In the genomic region with DNA sequence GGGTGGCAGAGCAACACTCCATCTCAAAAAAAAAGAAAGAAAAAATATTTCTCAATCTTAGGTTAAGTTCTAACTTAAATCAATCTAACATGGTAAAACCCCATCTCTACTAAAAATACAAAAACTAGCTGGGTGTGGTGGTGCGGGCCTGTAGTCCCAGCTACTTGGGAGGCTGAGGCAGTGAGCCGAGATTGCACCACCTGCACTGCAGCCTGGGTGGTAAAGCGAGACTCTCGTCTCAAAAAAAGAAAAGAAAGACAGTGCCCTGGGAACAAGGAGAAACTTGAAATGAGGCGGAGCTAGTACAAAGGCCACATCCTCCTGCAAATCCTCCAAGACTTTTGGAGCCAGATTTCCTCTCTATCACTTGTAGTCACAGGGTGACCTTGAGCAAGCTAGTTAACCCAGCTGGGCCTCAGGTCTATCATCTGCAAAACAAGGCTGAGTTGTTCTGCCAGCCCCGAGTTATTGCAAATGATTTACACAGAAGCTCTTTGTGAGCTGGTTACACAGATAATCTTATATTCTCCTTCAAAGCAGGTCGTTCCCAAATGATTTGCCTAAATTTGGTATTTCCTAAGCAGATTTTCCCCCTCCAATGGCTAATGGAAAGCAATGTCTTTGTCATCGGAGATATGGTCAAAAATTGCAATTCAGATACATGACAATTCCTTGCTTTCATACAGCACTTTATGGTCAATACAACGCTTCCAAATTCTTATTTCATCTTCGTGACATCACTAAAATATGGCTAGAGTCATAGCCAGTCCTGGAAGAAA, we compare ENCODE assay signal across 1 cellular context.
TF ChIP-seq lines count a peak whose summit lies in the region.

No MANE protein-coding gene starts in this region.

TF ChIP-seq in HepG2, 621 proteins besides CTCF, POLR2A, EP300 and RAD21 (continued from another document and continues in another):
- TF ChIP-seq, protein P1, sequence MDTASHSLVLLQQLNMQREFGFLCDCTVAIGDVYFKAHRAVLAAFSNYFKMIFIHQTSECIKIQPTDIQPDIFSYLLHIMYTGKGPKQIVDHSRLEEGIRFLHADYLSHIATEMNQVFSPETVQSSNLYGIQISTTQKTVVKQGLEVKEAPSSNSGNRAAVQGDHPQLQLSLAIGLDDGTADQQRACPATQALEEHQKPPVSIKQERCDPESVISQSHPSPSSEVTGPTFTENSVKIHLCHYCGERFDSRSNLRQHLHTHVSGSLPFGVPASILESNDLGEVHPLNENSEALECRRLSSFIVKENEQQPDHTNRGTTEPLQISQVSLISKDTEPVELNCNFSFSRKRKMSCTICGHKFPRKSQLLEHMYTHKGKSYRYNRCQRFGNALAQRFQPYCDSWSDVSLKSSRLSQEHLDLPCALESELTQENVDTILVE (CRISPR knock-in tag; IDR thresholded peaks at IDR 0.05): peak; percentile 64; the same call in 1 of the 2 replicates
- TF ChIP-seq ZBTB8A (CRISPR knock-in tag; IDR thresholded peaks at IDR 0.05; ENCODE audit: borderline replicate concordance, low read depth) (no peak), ZBTB3 (CRISPR knock-in tag; IDR thresholded peaks at IDR 0.05; ENCODE audit: borderline replicate concordance, low read depth) (peak; percentile 63; the same call in 1 of the 2 replicates), HDAC2 (CRISPR knock-in tag; IDR thresholded peaks at IDR 0.05) (peak; percentile 50; the same call in 1 of the 2 replicates), ZEB1 (IDR thresholded peaks at IDR 0.05; ENCODE audit: insufficient replicate concordance, low read depth) (no peak), ZSCAN25 (CRISPR knock-in tag; IDR thresholded peaks at IDR 0.05) (no peak), ZFP1 (CRISPR knock-in tag; IDR thresholded peaks at IDR 0.05) (no peak), ZNF501 (CRISPR knock-in tag; IDR thresholded peaks at IDR 0.05) (no peak), EED (CRISPR knock-in tag; IDR thresholded peaks at IDR 0.05) (no peak), ZNF772 (CRISPR knock-in tag; IDR thresholded peaks at IDR 0.05) (no peak), FOXA1 (IDR thresholded peaks at IDR 0.05) (no peak), FOXA1 (CRISPR knock-in tag; IDR thresholded peaks at IDR 0.05) (no peak), SOX13 (IDR thresholded peaks at IDR 0.05) (no peak), SOX13 (CRISPR knock-in tag; conservative IDR thresholded peaks at IDR 0.05 in 1 of 2, IDR thresholded peaks at IDR 0.05 in 1 of 2) (peak in 1 of 2 experiments; percentile 68; a peak in 1 of 4 replicates), SUZ12 (IDR thresholded peaks at IDR 0.05; ENCODE audit: low read depth, low read length) (no peak), ZNF678 (CRISPR knock-in tag; IDR thresholded peaks at IDR 0.05) (no peak), SOX6 (IDR thresholded peaks at IDR 0.05) (no peak), SOX6 (CRISPR knock-in tag; IDR thresholded peaks at IDR 0.05) (peak; percentile 73), CREB1 (IDR thresholded peaks at IDR 0.05) (peak; percentile 44; the same call in 1 of the 2 replicates), CREB1 (CRISPR knock-in tag; IDR thresholded peaks at IDR 0.05) (no peak), ZNF143 (CRISPR knock-in tag; IDR thresholded peaks at IDR 0.05) (no peak), LCORL (IDR thresholded peaks at IDR 0.05) (no peak), LCORL (CRISPR knock-in tag; IDR thresholded peaks at IDR 0.05) (0 out of 2 replicates have a peak, but pooled peaks have one; percentile 18), ZNF674 (CRISPR knock-in tag; IDR thresholded peaks at IDR 0.05; ENCODE audit: low read depth) (no peak), ZBTB7B (CRISPR knock-in tag; IDR thresholded peaks at IDR 0.05) (no peak), ZNF7 (CRISPR knock-in tag; IDR thresholded peaks at IDR 0.05) (no peak), NCOA1 (CRISPR knock-in tag; IDR thresholded peaks at IDR 0.05) (no peak), RFX1 (IDR thresholded peaks at IDR 0.05) (no peak), REPIN1 (CRISPR knock-in tag; IDR thresholded peaks at IDR 0.05; ENCODE audit: borderline replicate concordance, low read depth) (no peak), ARNT2 (CRISPR knock-in tag; IDR thresholded peaks at IDR 0.05; ENCODE audit: low read depth) (no peak), KLF16 (CRISPR knock-in tag; IDR thresholded peaks at IDR 0.05) (peak in 1 of 2 experiments; percentile 42; a peak in 1 of 4 replicates), SETDB1 (CRISPR knock-in tag; IDR thresholded peaks at IDR 0.05; ENCODE audit: borderline replicate concordance) (no peak), ZNF496 (CRISPR knock-in tag; IDR thresholded peaks at IDR 0.05; ENCODE audit: insufficient replicate concordance) (no peak), HNF4A (CRISPR knock-in tag; IDR thresholded peaks at IDR 0.05) (peak; percentile 49; the same call in 1 of the 2 replicates), ELF3 (CRISPR knock-in tag; IDR thresholded peaks at IDR 0.05) (peak; percentile 21; the same call in 1 of the 2 replicates), ZSCAN21 (CRISPR knock-in tag; IDR thresholded peaks at IDR 0.05; ENCODE audit: borderline replicate concordance) (no peak)
- TF ChIP-seq, protein P2, sequence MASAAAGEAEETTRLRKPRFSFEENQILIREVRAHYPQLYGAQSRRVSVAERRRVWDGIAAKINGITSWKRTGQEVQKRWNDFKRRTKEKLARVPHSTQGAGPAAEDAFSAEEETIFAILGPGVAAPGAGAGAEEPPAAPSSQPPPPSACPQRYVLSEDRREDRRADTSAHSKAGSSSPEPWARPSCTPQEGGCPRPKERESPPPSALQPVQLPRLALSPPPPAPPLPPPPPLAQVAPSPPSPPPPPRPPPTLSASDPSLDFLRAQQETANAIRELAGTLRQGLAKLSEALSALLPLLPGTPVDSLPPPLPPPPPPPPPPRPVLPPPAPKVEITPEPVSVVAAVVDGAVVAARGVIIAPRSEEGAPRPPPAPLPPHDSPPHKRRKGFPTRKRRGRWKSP (CRISPR knock-in tag; IDR thresholded peaks at IDR 0.05): 0 out of 2 replicates have a peak, but pooled peaks have one; percentile 27
- TF ChIP-seq, protein P3, sequence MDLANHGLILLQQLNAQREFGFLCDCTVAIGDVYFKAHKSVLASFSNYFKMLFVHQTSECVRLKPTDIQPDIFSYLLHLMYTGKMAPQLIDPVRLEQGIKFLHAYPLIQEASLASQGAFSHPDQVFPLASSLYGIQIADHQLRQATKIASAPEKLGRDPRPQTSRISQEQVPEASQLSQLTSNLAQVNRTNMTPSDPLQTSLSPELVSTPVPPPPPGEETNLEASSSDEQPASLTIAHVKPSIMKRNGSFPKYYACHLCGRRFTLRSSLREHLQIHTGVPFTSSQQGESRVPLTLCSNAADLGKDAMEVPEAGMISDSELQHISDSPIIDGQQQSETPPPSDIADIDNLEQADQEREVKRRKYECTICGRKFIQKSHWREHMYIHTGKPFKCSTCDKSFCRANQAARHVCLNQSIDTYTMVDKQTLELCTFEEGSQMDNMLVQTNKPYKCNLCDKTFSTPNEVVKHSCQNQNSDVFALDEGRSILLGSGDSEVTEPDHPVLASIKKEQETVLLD (CRISPR knock-in tag; IDR thresholded peaks at IDR 0.05; ENCODE audit: low read depth): no peak
- TF ChIP-seq, protein P4, sequence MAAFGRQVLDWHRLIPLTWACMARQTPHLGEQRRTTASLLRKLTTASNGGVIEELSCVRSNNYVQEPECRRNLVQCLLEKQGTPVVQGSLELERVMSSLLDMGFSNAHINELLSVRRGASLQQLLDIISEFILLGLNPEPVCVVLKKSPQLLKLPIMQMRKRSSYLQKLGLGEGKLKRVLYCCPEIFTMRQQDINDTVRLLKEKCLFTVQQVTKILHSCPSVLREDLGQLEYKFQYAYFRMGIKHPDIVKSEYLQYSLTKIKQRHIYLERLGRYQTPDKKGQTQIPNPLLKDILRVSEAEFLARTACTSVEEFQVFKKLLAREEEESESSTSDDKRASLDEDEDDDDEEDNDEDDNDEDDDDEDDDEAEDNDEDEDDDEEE (CRISPR knock-in tag; IDR thresholded peaks at IDR 0.05): no peak
- TF ChIP-seq, protein P5, sequence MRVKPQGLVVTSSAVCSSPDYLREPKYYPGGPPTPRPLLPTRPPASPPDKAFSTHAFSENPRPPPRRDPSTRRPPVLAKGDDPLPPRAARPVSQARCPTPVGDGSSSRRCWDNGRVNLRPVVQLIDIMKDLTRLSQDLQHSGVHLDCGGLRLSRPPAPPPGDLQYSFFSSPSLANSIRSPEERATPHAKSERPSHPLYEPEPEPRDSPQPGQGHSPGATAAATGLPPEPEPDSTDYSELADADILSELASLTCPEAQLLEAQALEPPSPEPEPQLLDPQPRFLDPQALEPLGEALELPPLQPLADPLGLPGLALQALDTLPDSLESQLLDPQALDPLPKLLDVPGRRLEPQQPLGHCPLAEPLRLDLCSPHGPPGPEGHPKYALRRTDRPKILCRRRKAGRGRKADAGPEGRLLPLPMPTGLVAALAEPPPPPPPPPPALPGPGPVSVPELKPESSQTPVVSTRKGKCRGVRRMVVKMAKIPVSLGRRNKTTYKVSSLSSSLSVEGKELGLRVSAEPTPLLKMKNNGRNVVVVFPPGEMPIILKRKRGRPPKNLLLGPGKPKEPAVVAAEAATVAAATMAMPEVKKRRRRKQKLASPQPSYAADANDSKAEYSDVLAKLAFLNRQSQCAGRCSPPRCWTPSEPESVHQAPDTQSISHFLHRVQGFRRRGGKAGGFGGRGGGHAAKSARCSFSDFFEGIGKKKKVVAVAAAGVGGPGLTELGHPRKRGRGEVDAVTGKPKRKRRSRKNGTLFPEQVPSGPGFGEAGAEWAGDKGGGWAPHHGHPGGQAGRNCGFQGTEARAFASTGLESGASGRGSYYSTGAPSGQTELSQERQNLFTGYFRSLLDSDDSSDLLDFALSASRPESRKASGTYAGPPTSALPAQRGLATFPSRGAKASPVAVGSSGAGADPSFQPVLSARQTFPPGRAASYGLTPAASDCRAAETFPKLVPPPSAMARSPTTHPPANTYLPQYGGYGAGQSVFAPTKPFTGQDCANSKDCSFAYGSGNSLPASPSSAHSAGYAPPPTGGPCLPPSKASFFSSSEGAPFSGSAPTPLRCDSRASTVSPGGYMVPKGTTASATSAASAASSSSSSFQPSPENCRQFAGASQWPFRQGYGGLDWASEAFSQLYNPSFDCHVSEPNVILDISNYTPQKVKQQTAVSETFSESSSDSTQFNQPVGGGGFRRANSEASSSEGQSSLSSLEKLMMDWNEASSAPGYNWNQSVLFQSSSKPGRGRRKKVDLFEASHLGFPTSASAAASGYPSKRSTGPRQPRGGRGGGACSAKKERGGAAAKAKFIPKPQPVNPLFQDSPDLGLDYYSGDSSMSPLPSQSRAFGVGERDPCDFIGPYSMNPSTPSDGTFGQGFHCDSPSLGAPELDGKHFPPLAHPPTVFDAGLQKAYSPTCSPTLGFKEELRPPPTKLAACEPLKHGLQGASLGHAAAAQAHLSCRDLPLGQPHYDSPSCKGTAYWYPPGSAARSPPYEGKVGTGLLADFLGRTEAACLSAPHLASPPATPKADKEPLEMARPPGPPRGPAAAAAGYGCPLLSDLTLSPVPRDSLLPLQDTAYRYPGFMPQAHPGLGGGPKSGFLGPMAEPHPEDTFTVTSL (CRISPR knock-in tag; IDR thresholded peaks at IDR 0.05; ENCODE audit: borderline replicate concordance): no peak
- TF ChIP-seq, protein P6, sequence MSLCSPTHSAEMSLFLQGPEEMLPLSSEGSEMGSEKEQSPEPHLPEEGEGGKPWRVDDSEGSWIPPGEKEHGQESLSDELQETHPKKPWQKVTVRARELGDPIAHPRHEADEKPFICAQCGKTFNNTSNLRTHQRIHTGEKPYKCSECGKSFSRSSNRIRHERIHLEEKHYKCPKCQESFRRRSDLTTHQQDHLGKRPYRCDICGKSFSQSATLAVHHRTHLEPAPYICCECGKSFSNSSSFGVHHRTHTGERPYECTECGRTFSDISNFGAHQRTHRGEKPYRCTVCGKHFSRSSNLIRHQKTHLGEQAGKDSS (CRISPR knock-in tag; IDR thresholded peaks at IDR 0.05; ENCODE audit: borderline replicate concordance, low read depth): no peak
- TF ChIP-seq, protein P7, sequence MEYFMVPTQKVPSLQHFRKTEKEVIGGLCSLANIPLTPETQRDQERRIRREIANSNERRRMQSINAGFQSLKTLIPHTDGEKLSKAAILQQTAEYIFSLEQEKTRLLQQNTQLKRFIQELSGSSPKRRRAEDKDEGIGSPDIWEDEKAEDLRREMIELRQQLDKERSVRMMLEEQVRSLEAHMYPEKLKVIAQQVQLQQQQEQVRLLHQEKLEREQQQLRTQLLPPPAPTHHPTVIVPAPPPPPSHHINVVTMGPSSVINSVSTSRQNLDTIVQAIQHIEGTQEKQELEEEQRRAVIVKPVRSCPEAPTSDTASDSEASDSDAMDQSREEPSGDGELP (IDR thresholded peaks at IDR 0.05; ENCODE audit: borderline replicate concordance, low read depth): peak; percentile 88
- TF ChIP-seq, protein P8, sequence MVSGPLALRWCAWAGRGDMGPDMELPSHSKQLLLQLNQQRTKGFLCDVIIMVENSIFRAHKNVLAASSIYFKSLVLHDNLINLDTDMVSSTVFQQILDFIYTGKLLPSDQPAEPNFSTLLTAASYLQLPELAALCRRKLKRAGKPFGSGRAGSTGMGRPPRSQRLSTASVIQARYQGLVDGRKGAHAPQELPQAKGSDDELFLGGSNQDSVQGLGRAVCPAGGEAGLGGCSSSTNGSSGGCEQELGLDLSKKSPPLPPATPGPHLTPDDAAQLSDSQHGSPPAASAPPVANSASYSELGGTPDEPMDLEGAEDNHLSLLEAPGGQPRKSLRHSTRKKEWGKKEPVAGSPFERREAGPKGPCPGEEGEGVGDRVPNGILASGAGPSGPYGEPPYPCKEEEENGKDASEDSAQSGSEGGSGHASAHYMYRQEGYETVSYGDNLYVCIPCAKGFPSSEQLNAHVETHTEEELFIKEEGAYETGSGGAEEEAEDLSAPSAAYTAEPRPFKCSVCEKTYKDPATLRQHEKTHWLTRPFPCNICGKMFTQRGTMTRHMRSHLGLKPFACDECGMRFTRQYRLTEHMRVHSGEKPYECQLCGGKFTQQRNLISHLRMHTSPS (CRISPR knock-in tag; IDR thresholded peaks at IDR 0.05; ENCODE audit: low read depth): no peak
- TF ChIP-seq, protein P9, sequence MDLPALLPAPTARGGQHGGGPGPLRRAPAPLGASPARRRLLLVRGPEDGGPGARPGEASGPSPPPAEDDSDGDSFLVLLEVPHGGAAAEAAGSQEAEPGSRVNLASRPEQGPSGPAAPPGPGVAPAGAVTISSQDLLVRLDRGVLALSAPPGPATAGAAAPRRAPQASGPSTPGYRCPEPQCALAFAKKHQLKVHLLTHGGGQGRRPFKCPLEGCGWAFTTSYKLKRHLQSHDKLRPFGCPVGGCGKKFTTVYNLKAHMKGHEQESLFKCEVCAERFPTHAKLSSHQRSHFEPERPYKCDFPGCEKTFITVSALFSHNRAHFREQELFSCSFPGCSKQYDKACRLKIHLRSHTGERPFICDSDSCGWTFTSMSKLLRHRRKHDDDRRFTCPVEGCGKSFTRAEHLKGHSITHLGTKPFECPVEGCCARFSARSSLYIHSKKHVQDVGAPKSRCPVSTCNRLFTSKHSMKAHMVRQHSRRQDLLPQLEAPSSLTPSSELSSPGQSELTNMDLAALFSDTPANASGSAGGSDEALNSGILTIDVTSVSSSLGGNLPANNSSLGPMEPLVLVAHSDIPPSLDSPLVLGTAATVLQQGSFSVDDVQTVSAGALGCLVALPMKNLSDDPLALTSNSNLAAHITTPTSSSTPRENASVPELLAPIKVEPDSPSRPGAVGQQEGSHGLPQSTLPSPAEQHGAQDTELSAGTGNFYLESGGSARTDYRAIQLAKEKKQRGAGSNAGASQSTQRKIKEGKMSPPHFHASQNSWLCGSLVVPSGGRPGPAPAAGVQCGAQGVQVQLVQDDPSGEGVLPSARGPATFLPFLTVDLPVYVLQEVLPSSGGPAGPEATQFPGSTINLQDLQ (CRISPR knock-in tag; IDR thresholded peaks at IDR 0.05): no peak
